In the genomic region with DNA sequence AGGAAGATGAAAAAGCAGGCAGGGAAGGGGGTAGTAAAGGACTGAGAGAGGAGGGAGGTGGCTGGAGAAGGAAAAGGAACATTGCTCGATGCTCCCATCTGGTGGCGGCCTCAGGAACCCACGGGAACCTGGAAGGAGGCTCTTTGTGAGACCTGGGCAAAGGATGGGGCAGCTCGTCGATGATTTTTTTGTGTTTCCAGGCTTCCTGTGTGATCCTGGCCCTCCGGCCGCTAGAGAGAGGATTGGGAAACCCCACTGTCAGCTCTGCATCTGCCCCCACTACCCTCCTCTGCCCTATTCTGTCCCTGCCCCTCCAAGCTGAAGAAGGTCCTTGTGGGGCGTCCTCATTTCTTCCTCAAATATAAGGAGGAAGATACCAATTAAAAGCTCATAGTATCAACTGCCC, we compare ENCODE assay signal across 8 cellular contexts. TPM values are rescaled to one million over a fixed set of nuclear protein-coding genes. Genes with fewer than 3 reads are reported as not detected.
DNase-seq lines count a peak whose midpoint lies in the region; ATAC-seq lines count a peak whose summit lies in the region.

No MANE protein-coding gene starts in this region.

- peak; percentile 90 for DNase-seq in Ammon's horn (ENCODE audit: low spot score)
- peak; percentile 95 for DNase-seq in H7
- peak; percentile 34 for DNase-seq in NCI-H446 treated with DMSO at 0.1 percent for 48 hours (lab: John Stamatoyannopoulos, UW)
- DNase-seq in activated CD4-positive, alpha-beta T cell treated with anti-CD3 and anti-CD28 coated beads for 48 hours, result peak; percentile 72
- DNase-seq in ecto neural progenitor cell (ENCODE audit: low spot score), result peak; percentile 89
- DNase-seq in medulla oblongata (ENCODE audit: extremely low spot score), result peak; percentile 89
- DNase-seq in stimulated activated naive CD8-positive, alpha-beta T cell treated with anti-CD3 and anti-CD28 coated beads, Interleukin-15, Interleukin-2, amounts not matched to agents 100 U/mL and 50 U/mL, for 24 hours, result peak; percentile 63

- no peak for ATAC-seq in stimulated activated naive CD8-positive, alpha-beta T cell treated with anti-CD3 and anti-CD28 coated beads, Interleukin-15, Interleukin-2, amounts not matched to agents 100 U/mL and 50 U/mL, for 24 hours
- no peak for ATAC-seq in HG03565 (IDR thresholded peaks at IDR 0.05; ENCODE audit: unreplicated experiment)

- no peak overlapping the region for H3K4me3 ChIP-seq in H7 (ENCODE audit: insufficient read depth, low read depth, low read length)

- H3K27me3 ChIP-seq in H7 (ENCODE audit: control insufficient read depth, insufficient read depth, low read length), result no peaks in the 10 kb centered on the region

- no peaks in the 10 kb centered on the region for H3K36me3 ChIP-seq in H7 (replicated peaks; ENCODE audit: control insufficient read depth, insufficient read depth, low read length)

RNA-seq across cellular contexts. Expression of a gene that starts 6.6 kb away (rescaled TPM):
- total RNA-seq in H7 (2014; rRNA removed; shearing (Covaris generic)), result not detected in 2 replicates

RNA-seq across cellular contexts. Expression of a gene that starts 24.2 kb away (rescaled TPM):
- total RNA-seq in H7 (2014; rRNA removed; shearing (Covaris generic)), result 5.2 and 8.6 TPM in 2 replicates

Comparison
In these comparisons a context has a peak if more than half of its experiments do, and no peak if none do; other contexts are left out.
1. DNase-seq: peak in every context shown above with its lines; median percentile 95 in H7; 90 in Ammon's horn; 89 in ecto neural progenitor cell; 89 in medulla oblongata; 72 in activated CD4-positive, alpha-beta T cell treated with anti-CD3 and anti-CD28 coated beads for 48 hours; 63 in stimulated activated naive CD8-positive, alpha-beta T cell treated with anti-CD3 and anti-CD28 coated beads, Interleukin-15, Interleukin-2, amounts not matched to agents 100 U/mL and 50 U/mL, for 24 hours; 34 in NCI-H446 treated with DMSO at 0.1 percent for 48 hours.